Comparison of ENCODE assay signal across 21 cellular contexts in the genomic region with DNA sequence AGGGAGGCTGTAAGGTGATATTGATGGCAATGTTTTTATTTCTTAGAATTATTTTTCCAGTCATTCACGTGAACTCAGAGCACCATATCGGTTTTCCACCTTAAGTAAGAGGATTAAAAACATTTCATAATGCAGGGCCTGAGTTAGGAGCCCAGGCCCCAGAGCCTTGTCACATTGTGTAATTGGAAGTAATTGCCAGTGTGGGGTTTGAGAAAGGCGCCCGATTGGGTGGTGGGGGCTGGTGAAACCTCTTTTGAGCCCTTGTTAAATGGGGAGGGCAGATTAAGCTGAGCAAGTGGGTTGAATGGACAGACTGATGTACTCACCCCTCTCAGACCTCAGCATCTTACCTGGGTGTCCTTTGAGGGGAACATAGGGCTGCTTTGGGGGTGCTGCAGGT.
DNase-seq lines count a peak whose midpoint lies in the region; TF ChIP-seq lines count a peak whose summit lies in the region.
"Had no signal": no experiment of that assay in that cellular context is flagged by ENCODE, and none has a peak within 500 bp of the region (broad histone marks: within the 10 kb centered on the region; RNA-seq: fewer than 3 reads in every experiment).

No MANE protein-coding gene starts in this region.

- no CpG with 5 or more reads among the region's 4 CpGs for WGBS in mesendoderm (ENCODE audit: extremely low coverage, insufficient coverage, low lambda C conversion rate)

- no peaks in the 10 kb centered on the region for H3K36me3 Mint-ChIP-seq in type B pancreatic cell
- H3K36me3 Mint-ChIP-seq: CD14-positive monocyte; CD8-positive, alpha-beta memory T cell had no signal

- H3K4me3 ChIP-seq in mesendoderm (ENCODE audit: low read length), result no peak overlapping the region
- H3K4me3 ChIP-seq in osteoblast (ENCODE audit: insufficient read depth, low read length), result no peak overlapping the region
- H3K4me3 ChIP-seq: K562 had no signal

- peak overlapping the region; percentile 30 for H3K56ac ChIP-seq in mesendoderm (ENCODE audit: low read length)

- H3K27me3 ChIP-seq in mesendoderm (ENCODE audit: insufficient read depth, low read length, poor library complexity) (no peaks in the 10 kb centered on the region), osteoblast (ENCODE audit: insufficient read depth, low read length) (peaks cover 3% of the 10 kb centered on the region)
- H3K27me3 ChIP-seq: BE2C had no signal

- no peak overlapping the region for H2AK5ac ChIP-seq in mesendoderm (ENCODE audit: low read length)

- H3K4ac ChIP-seq in mesendoderm (ENCODE audit: low read depth, low read length), result no peak overlapping the region

- H3K9me3 ChIP-seq in osteoblast (ENCODE audit: low read depth, low read length), result no peaks in the 10 kb centered on the region
- H3K9me3 ChIP-seq: BE2C had no signal

- H3K36me3 ChIP-seq in mesendoderm (ENCODE audit: control insufficient read depth, insufficient read depth, low read length) (no peaks in the 10 kb centered on the region), osteoblast (ENCODE audit: insufficient read depth, low read length) (no peaks in the 10 kb centered on the region)
- H3K36me3 ChIP-seq: BE2C had no signal

- no peak overlapping the region for H2BK120ac ChIP-seq in mesendoderm (ENCODE audit: low read depth, low read length)

- no peaks in the 10 kb centered on the region for H3K4me1 Mint-ChIP-seq in type B pancreatic cell (ENCODE audit: unreplicated experiment)
- H3K4me1 Mint-ChIP-seq: CD8-positive, alpha-beta memory T cell had no signal

- peaks cover 21% of the 10 kb centered on the region for H3K27me3 Mint-ChIP-seq in type B pancreatic cell

- H2BK5ac ChIP-seq in mesendoderm (ENCODE audit: low read length), result no peak overlapping the region

- no peak overlapping the region for H3K9ac ChIP-seq in mesendoderm (ENCODE audit: low read length)

- H3K27ac ChIP-seq in mesendoderm (ENCODE audit: low read depth, low read length) (no peak overlapping the region), osteoblast (ENCODE audit: low read depth, low read length) (no peak overlapping the region)
- H3K27ac ChIP-seq: 22Rv1 had no signal

- H3K79me2 ChIP-seq in mesendoderm (ENCODE audit: control insufficient read depth, insufficient read depth, low read length), result no peaks in the 10 kb centered on the region
- H3K79me2 ChIP-seq in osteoblast (ENCODE audit: insufficient read depth, low read length), result no peaks in the 10 kb centered on the region

- DNase-seq in NCI-H2227 (lab: John Stamatoyannopoulos, UW; ENCODE audit: unreplicated experiment) (peak; percentile 7), NCI-H2227 treated with DMSO at 0.1 percent for 48 hours (lab: John Stamatoyannopoulos, UW) (no peak), NCI-H82 treated with DMSO at 0.1 percent for 48 hours (lab: John Stamatoyannopoulos, UW; ENCODE audit: unreplicated experiment) (peak; percentile 28), mesendoderm (no peak), type B pancreatic cell (ENCODE audit: extremely low spot score, unreplicated experiment) (peak; percentile 20), NCI-H2029 treated with DMSO at 0.1 percent for 48 hours (lab: John Stamatoyannopoulos, UW) (no peak), osteoblast (ENCODE audit: insufficient read length, low spot score, missing footprints) (no peak), medulla oblongata (ENCODE audit: extremely low spot score) (no peak)
- DNase-seq: BE2C; Calu3; CD8-positive, alpha-beta memory T cell; Kasumi-1; NCI-H1092 treated with DMSO at 0.1 percent for 48 hours; NCI-H1436 treated with DMSO at 0.1 percent for 48 hours; NCI-H187 treated with DMSO at 0.1 percent for 48 hours; NCI-H510A; NCI-H748 treated with DMSO at 0.1 percent for 48 hours; SHP77 treated with DMSO at 0.1 percent for 48 hours had no signal

- H3K4me1 ChIP-seq in mesendoderm (ENCODE audit: control insufficient read depth, low read depth, low read length) (peaks cover 7% of the 10 kb centered on the region), osteoblast (ENCODE audit: insufficient read depth, low read length) (no peaks in the 10 kb centered on the region)
- H3K4me1 ChIP-seq: BE2C had no signal

- H4K8ac ChIP-seq in mesendoderm (ENCODE audit: low read depth, low read length), result no peak overlapping the region

- no peak overlapping the region for H4K5ac ChIP-seq in mesendoderm (ENCODE audit: low read length)

- no peak overlapping the region for H2BK15ac ChIP-seq in mesendoderm (replicated peaks; ENCODE audit: low read depth)

- no peak overlapping the region for H2AFZ ChIP-seq in osteoblast (ENCODE audit: low read length)

- peak overlapping the region; percentile 7 for H3K18ac ChIP-seq in mesendoderm (ENCODE audit: low read length)

- H3K27ac Mint-ChIP-seq in type B pancreatic cell, result no peak overlapping the region
- H3K27ac Mint-ChIP-seq: CD14-positive monocyte; CD8-positive, alpha-beta memory T cell had no signal

- TF ChIP-seq CTCF in type B pancreatic cell (conservative IDR thresholded peaks at IDR 0.05) (no peak), osteoblast (IDR thresholded peaks at IDR 0.05; ENCODE audit: extremely low read depth, low read depth, low read length) (no peak)

- no peaks in the 10 kb centered on the region for H3K79me1 ChIP-seq in mesendoderm (ENCODE audit: low read length)

- no peaks in the 10 kb centered on the region for H4K20me1 ChIP-seq in osteoblast (ENCODE audit: insufficient read depth, low read length)

- peaks cover 10% of the 10 kb centered on the region for H3K9me3 Mint-ChIP-seq in type B pancreatic cell

- no peak overlapping the region for H3K4me2 ChIP-seq in mesendoderm (ENCODE audit: low read length)
- H3K4me2 ChIP-seq in osteoblast (ENCODE audit: insufficient read depth, low read length), result no peak overlapping the region

- no peak overlapping the region for H3K23ac ChIP-seq in mesendoderm (ENCODE audit: low read length)

- H3K4me3 Mint-ChIP-seq in type B pancreatic cell, result no peak overlapping the region
- H3K4me3 Mint-ChIP-seq: CD14-positive monocyte; CD8-positive, alpha-beta memory T cell had no signal

Comparison
In these comparisons a context has a peak if more than half of its experiments do, and no peak if none do; other contexts are left out.
1. DNase-seq: peak in NCI-H2227 (single experiment), NCI-H82 treated with DMSO at 0.1 percent for 48 hours (single experiment) and type B pancreatic cell (single experiment); none in NCI-H2227 treated with DMSO at 0.1 percent for 48 hours (single experiment), mesendoderm (single experiment), NCI-H2029 treated with DMSO at 0.1 percent for 48 hours (single experiment), osteoblast (single experiment) and medulla oblongata (single experiment).